Comparison of ENCODE assay signal across 15 cellular contexts in genomic region chr12:75549989-75550388, GRCh38.
"Had no signal": no experiment of that assay in that cellular context is flagged by ENCODE, and none has a peak within 500 bp of the region (broad histone marks: within the 10 kb centered on the region; RNA-seq: fewer than 3 reads in every experiment).

No MANE protein-coding gene starts in this region.

- H3K4me3 Mint-ChIP-seq: activated naive CD4-positive, alpha-beta T cell treated with anti-CD3 and anti-CD28 coated beads for 36 hours; naive thymus-derived CD4-positive, alpha-beta T cell; stimulated activated naive B cell treated with anti-CD40 and anti-IgM and Interleukin-4, amounts not matched to agents 10 μg/mL and 1 μg/mL and 100 μg/mL, for 72 hours had no signal

- H3K4me1 Mint-ChIP-seq: naive thymus-derived CD4-positive, alpha-beta T cell; stimulated activated naive B cell treated with anti-CD40 and anti-IgM and Interleukin-4, amounts not matched to agents 10 μg/mL and 1 μg/mL and 100 μg/mL, for 72 hours had no signal

- H3K4me3 ChIP-seq: esophagus muscularis mucosa, lower lobe of right lung, tibial artery, uterus had no signal

- DNase-seq: activated CD4-positive, alpha-beta T cell treated with anti-CD3 and anti-CD28 coated beads, Interleukin-2, amount 50 U/mL, for 48 hours; activated naive CD4-positive, alpha-beta T cell treated with anti-CD3 and anti-CD28 coated beads for 36 hours; caudate nucleus; lower lobe of right lung; naive thymus-derived CD4-positive, alpha-beta T cell; stimulated activated CD4-positive, alpha-beta T cell treated with anti-CD3 and anti-CD28 coated beads, Interleukin-2, amount 100 ng/mL, for 48 hours; stimulated activated naive B cell treated with anti-CD40 and anti-IgM and Interleukin-4, amounts not matched to agents 10 μg/mL and 1 μg/mL and 100 μg/mL, for 72 hours; T-helper 1 cell; T1000; tibial artery; WERI-Rb-1 had no signal

- H3K27me3 ChIP-seq: esophagus muscularis mucosa, tibial artery, uterus had no signal

- ATAC-seq: lower lobe of right lung; naive thymus-derived CD4-positive, alpha-beta T cell; stimulated activated naive B cell treated with anti-CD40 and anti-IgM and Interleukin-4, amounts not matched to agents 10 μg/mL and 1 μg/mL and 100 μg/mL, for 72 hours had no signal

- H3K36me3 ChIP-seq: esophagus muscularis mucosa, lower lobe of right lung, neutrophil, tibial artery, uterus, WERI-Rb-1 had no signal

- H3K27ac ChIP-seq: lower lobe of right lung, neutrophil, tibial artery, WERI-Rb-1 had no signal

- H3K9me3 Mint-ChIP-seq: activated naive CD4-positive, alpha-beta T cell treated with anti-CD3 and anti-CD28 coated beads for 36 hours; activated T-helper 2 cell treated with anti-CD3 and anti-CD28 coated beads, Interferon-gamma antibody, Interleukin-2, Interleukin-4, amounts not matched to agents 10 μg/mL and 5 μg/mL and 100 μg/mL, durations not matched to agents 14 hours and 24 hours and 36 hours; naive thymus-derived CD4-positive, alpha-beta T cell; stimulated activated naive B cell treated with anti-CD40 and anti-IgM and Interleukin-4, amounts not matched to agents 10 μg/mL and 1 μg/mL and 100 μg/mL, for 72 hours had no signal

- H3K27ac Mint-ChIP-seq: activated naive CD4-positive, alpha-beta T cell treated with anti-CD3 and anti-CD28 coated beads for 36 hours; activated T-helper 2 cell treated with anti-CD3 and anti-CD28 coated beads, Interferon-gamma antibody, Interleukin-2, Interleukin-4, amounts not matched to agents 10 μg/mL and 5 μg/mL and 100 μg/mL, durations not matched to agents 14 hours and 24 hours and 36 hours; naive thymus-derived CD4-positive, alpha-beta T cell; stimulated activated naive B cell treated with anti-CD40 and anti-IgM and Interleukin-4, amounts not matched to agents 10 μg/mL and 1 μg/mL and 100 μg/mL, for 72 hours had no signal

- H3K36me3 Mint-ChIP-seq: naive thymus-derived CD4-positive, alpha-beta T cell; stimulated activated naive B cell treated with anti-CD40 and anti-IgM and Interleukin-4, amounts not matched to agents 10 μg/mL and 1 μg/mL and 100 μg/mL, for 72 hours had no signal

- H3K9me3 ChIP-seq: esophagus muscularis mucosa, lower lobe of right lung, neutrophil, tibial artery, uterus had no signal
